Comparison of ENCODE assay signal across 16 cellular contexts in genomic region chr14:54148251-54148650, GRCh38.
DNase-seq lines count a peak whose midpoint lies in the region; ATAC-seq and TF ChIP-seq lines count a peak whose summit lies in the region.
"Had no signal": no experiment of that assay in that cellular context is flagged by ENCODE, and none has a peak within 500 bp of the region (broad histone marks: within the 10 kb centered on the region; RNA-seq: fewer than 3 reads in every experiment).

No MANE protein-coding gene starts in this region.

- H3K9me3 Mint-ChIP-seq in osteocyte (ENCODE audit: unreplicated experiment) (peaks cover 27% of the 10 kb centered on the region), T-cell (peaks cover 16 to 21% (median 17%) of the 10 kb centered on the region in 3 donors)

- H3K4me3 ChIP-seq in choroid plexus epithelial cell (ENCODE audit: low read depth, low read length) (no peak overlapping the region), fibroblast of villous mesenchyme (ENCODE audit: low read depth, low read length) (no peak overlapping the region)
- H3K4me3 ChIP-seq: A549, GM23248 had no signal

- H3K36me3 Mint-ChIP-seq in osteocyte (ENCODE audit: unreplicated experiment) (peaks cover 4% of the 10 kb centered on the region), T-cell (no peaks in the 10 kb centered on the region)
- H3K36me3 Mint-ChIP-seq: CD14-positive monocyte; CD8-positive, alpha-beta T cell had no signal

- peaks cover 3% of the 10 kb centered on the region for H3K4me1 Mint-ChIP-seq in osteocyte (ENCODE audit: unreplicated experiment)
- H3K4me1 Mint-ChIP-seq in T-cell, result no peaks in the 10 kb centered on the region
- H3K4me1 Mint-ChIP-seq: CD14-positive monocyte had no signal

- TF ChIP-seq CTCF in choroid plexus epithelial cell (conservative IDR thresholded peaks at IDR 0.05; ENCODE audit: low read depth, low read length) (no peak), fibroblast of villous mesenchyme (IDR thresholded peaks at IDR 0.05; ENCODE audit: insufficient read depth, low read depth, low read length) (no peak), osteocyte (IDR thresholded peaks at IDR 0.05) (no peak)

- POLR2A ChIA-PET in T-cell (lab: Charles Lee), result no interaction called here

- no peak overlapping the region for H3K4me3 Mint-ChIP-seq in osteocyte (ENCODE audit: unreplicated experiment)
- H3K4me3 Mint-ChIP-seq in T-cell, result no peak overlapping the region
- H3K4me3 Mint-ChIP-seq: CD14-positive monocyte; CD8-positive, alpha-beta T cell had no signal

- H3K27me3 Mint-ChIP-seq in osteocyte (ENCODE audit: unreplicated experiment), result no peaks in the 10 kb centered on the region
- peaks cover 2 to 7% of the 10 kb centered on the region in 2 donors for H3K27me3 Mint-ChIP-seq in T-cell

- no peak overlapping the region for H3K27ac Mint-ChIP-seq in osteocyte (ENCODE audit: unreplicated experiment)
- H3K27ac Mint-ChIP-seq in T-cell, result no peak overlapping the region
- H3K27ac Mint-ChIP-seq: CD14-positive monocyte; CD8-positive, alpha-beta T cell had no signal

- ATAC-seq in HG03039 (IDR thresholded peaks at IDR 0.05; ENCODE audit: unreplicated experiment), result no peak
- no peak for ATAC-seq in T-cell (replicated peaks in 1 of 4)
- ATAC-seq: A549; CD8-positive, alpha-beta T cell; HCT116; HepG2 had no signal

- CTCF ChIA-PET in T-cell (lab: Charles Lee), result no interaction called here

- DNase-seq in RPMI7951 (ENCODE audit: low read depth) (peak; percentile 25), choroid plexus epithelial cell (ENCODE audit: low read depth) (peak; percentile 28), fibroblast of villous mesenchyme (ENCODE audit: low read depth) (peak; percentile 20), osteocyte (ENCODE audit: extremely low spot score, unreplicated experiment) (no peak), pons (ENCODE audit: low spot score) (no peak), T-cell (no peak)
- DNase-seq: CD8-positive, alpha-beta T cell; COR-L47; DND-41; GF-D8; GM23248 had no signal

Comparison
In these comparisons a context has a peak if more than half of its experiments do, and no peak if none do; other contexts are left out.
1. DNase-seq: peak in RPMI7951 (single experiment), choroid plexus epithelial cell (single experiment) and fibroblast of villous mesenchyme (single experiment); none in osteocyte (single experiment), pons (single experiment) and T-cell (0 of 34).